In the genomic region with DNA sequence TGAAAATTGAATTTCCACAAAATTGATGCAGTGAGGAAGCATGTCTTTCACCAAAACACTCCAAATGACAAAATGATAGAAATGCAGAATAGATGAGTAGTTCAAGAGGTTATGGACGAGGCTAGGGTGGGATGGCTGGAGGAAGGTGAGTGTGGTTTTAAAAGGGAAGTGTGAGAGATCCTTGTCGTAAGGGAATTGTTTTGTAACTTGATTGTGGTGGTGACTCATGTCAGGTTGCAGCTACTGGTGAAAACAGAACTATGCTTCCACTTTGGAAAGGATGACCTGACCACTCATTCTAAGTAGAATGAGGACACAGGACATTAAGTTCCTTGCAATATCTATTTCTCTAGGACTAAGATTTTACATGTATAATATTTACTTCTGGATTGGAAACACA, we compare ENCODE assay signal across 23 cellular contexts.
DNase-seq lines count a peak whose midpoint lies in the region; ATAC-seq and TF ChIP-seq lines count a peak whose summit lies in the region.
"Had no signal": no experiment of that assay in that cellular context is flagged by ENCODE, and none has a peak within 500 bp of the region (broad histone marks: within the 10 kb centered on the region; RNA-seq: fewer than 3 reads in every experiment).

No MANE protein-coding gene starts in this region.

- intact Hi-C loops in adrenal gland (cut with DNase I), result no loop called here

- H3K9me3 ChIP-seq in adrenal gland (replicated peaks in 1 of 3), result no peaks in the 10 kb centered on the region
- H3K9me3 ChIP-seq: psoas muscle, spleen, vagina had no signal

- TF ChIP-seq POLR2A in GM18505 (IDR thresholded peaks at IDR 0.05; ENCODE audit: borderline replicate concordance, extremely low read depth, insufficient read depth, insufficient read length), result no peak
- no peak for TF ChIP-seq POLR2A in adrenal gland (IDR thresholded peaks at IDR 0.05)

- H3K4me3 ChIP-seq in fibroblast of villous mesenchyme (ENCODE audit: low read depth, low read length) (no peak overlapping the region), adrenal gland (no peak overlapping the region)
- H3K4me3 ChIP-seq: psoas muscle, spleen, vagina had no signal

- H3K27ac ChIP-seq in adrenal gland, result no peak overlapping the region
- H3K27ac ChIP-seq: psoas muscle, spleen, vagina had no signal

- H3K4me1 ChIP-seq in adrenal gland (replicated peaks in 1 of 2), result no peaks in the 10 kb centered on the region
- H3K4me1 ChIP-seq: psoas muscle, spleen, vagina had no signal

- no peaks in the 10 kb centered on the region for H3K27me3 ChIP-seq in adrenal gland
- H3K27me3 ChIP-seq: spleen, vagina had no signal

- TF ChIP-seq CTCF in fibroblast of villous mesenchyme (IDR thresholded peaks at IDR 0.05; ENCODE audit: insufficient read depth, low read depth, low read length), result no peak
- no peak for TF ChIP-seq CTCF in adrenal gland (IDR thresholded peaks at IDR 0.05)

- WGBS in adrenal gland, 4 donors, result 37 to 52% (median 43%) methylated on average over 2 of the region's 2 CpGs

- no peaks in the 10 kb centered on the region for H3K36me3 ChIP-seq in adrenal gland (replicated peaks in 1 of 2)
- H3K36me3 ChIP-seq: spleen, vagina had no signal

- no peak for ATAC-seq in GM18505 (IDR thresholded peaks at IDR 0.05; ENCODE audit: unreplicated experiment)
- ATAC-seq: esophagus mucosa, left ventricle myocardium superior, psoas muscle had no signal

- DNase-seq in AML-193 (lab: John Stamatoyannopoulos, UW), result peak; percentile 84 to 91
- peak; percentile 22 for DNase-seq in H4 (ENCODE audit: low spot score)
- peak; percentile 94 for DNase-seq in NOMO-1 treated with dmso at 0.1 percent for 144 hours (lab: John Stamatoyannopoulos, UW; ENCODE audit: unreplicated experiment)
- DNase-seq in fibroblast of villous mesenchyme (ENCODE audit: low read depth), result peak; percentile 51
- DNase-seq in NCI-H2081 (lab: John Stamatoyannopoulos, UW), result no peak
- DNase-seq in NCI-H748 treated with DMSO at 0.1 percent for 48 hours (lab: John Stamatoyannopoulos, UW), result no peak
- DNase-seq in adrenal gland, result no peak
- DNase-seq: ACHN; activated CD4-positive, alpha-beta T cell treated with anti-CD3 and anti-CD28 coated beads, Interleukin-2, amount 50 U/mL, for 1 hour; activated gamma-delta T cell treated with Interleukin-2 at 50 U/mL for 16 hours; caudate nucleus; CD4-positive, CD25-positive, alpha-beta regulatory T cell; DMS53; glutamatergic neuron; left ventricle myocardium superior; NCI-H1417 treated with DMSO at 0.1 percent for 48 hours; psoas muscle; spleen; stimulated activated CD4-positive, alpha-beta T cell treated with anti-CD3 and anti-CD28 coated beads, Interleukin-4, amount 100 ng/mL, for 4 hours; SW 1271 had no signal

Comparison
In these comparisons a context has a peak if more than half of its experiments do, and no peak if none do; other contexts are left out.
1. DNase-seq: peak in AML-193 (2 of 2), H4 (single experiment), NOMO-1 treated with dmso at 0.1 percent for 144 hours (single experiment) and fibroblast of villous mesenchyme (single experiment); none in NCI-H2081 (0 of 2), NCI-H748 treated with DMSO at 0.1 percent for 48 hours (single experiment) and adrenal gland (0 of 7).